Comparison of ENCODE assay signal across 4 cellular contexts in genomic region chr17:8106980-8107379, GRCh38. TPM values are rescaled to one million over a fixed set of nuclear protein-coding genes. Genes with fewer than 3 reads are reported as not detected.
"Had no signal": no experiment of that assay in that cellular context is flagged by ENCODE, and none has a peak within 500 bp of the region (broad histone marks: within the 10 kb centered on the region; RNA-seq: fewer than 3 reads in every experiment).

No MANE protein-coding gene starts in this region.

RNA-seq across cellular contexts. Expression of gene ALOXE3, which starts 11.3 kb away (rescaled TPM):
- total RNA-seq: H1, HT-29 had no signal

RNA-seq across cellular contexts. Expression of gene HES7, which starts 16.9 kb away (rescaled TPM):
- total RNA-seq: IMR-90 had no signal
- polyA plus RNA-seq: GM23338 had no signal

RNA-seq across cellular contexts. Expression of gene ALOX12B, which starts 19.5 kb away (rescaled TPM):
- total RNA-seq: H1, HT-29, IMR-90 had no signal
- polyA plus RNA-seq: IMR-90 had no signal
